8 cellular contexts compared by ENCODE assay signal in the genomic region with DNA sequence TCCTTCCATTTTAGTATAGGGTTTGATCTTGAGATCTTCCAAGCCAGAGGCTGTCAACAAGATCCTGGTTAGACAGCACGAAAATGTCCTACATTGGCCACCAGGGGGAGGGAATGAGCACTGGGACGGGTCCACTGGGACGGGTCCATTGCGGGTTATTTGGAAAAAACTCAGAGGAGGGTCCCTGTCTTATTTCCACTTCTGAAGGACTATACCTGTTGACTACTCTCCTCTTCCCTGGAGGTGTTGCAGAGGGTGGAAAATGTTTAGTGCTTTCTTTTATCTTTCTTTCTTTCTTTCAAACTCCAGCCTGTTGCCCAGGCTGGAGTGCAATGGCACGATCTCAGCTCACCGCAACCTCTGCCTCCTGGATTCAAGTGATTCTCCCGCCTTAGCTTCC. TPM values are rescaled to one million over a fixed set of nuclear protein-coding genes. Genes with fewer than 3 reads are reported as not detected.
DNase-seq lines count a peak whose midpoint lies in the region; ATAC-seq, FAIRE-seq and TF ChIP-seq lines count a peak whose summit lies in the region.

No MANE protein-coding gene starts in this region.

- peak; percentile 63 for ATAC-seq in K562
- no peak for ATAC-seq in GM19023 (IDR thresholded peaks at IDR 0.05; ENCODE audit: unreplicated experiment)
- no peak for ATAC-seq in GM18502 (IDR thresholded peaks at IDR 0.05; ENCODE audit: poor library complexity, unreplicated experiment)

- POLR2A ChIA-PET in K562 (lab: Yijun Ruan, JAX) = interaction anchor here (1.3 to 1.5 kb wide), 2 partner anchors 37 to 64 kb away, joined by 3 to 4 read pairs; no protein-coding TSS in a partner anchor

- H3K9me3 ChIP-seq in K562 (replicated peaks; ENCODE audit: control insufficient read depth, insufficient read depth, low read depth, low read length) (no peaks in the 10 kb centered on the region), kidney (ENCODE audit: control insufficient read depth in 1 of 2, low read length in 2 of 2) (no peaks in the 10 kb centered on the region)

- H3K9ac ChIP-seq in K562 (ENCODE audit: insufficient read depth in 1 of 2, low read depth in 2 of 2, low read length in 2 of 2) (no peak overlapping the region), kidney (ENCODE audit: low read length in 2 of 2) (no peak overlapping the region)

- in situ Hi-C loops in K562 (cut with MboI) = loop anchor here (10.0 kb wide), 1 partner anchor 220 kb away; no protein-coding TSS in a partner anchor

- TF ChIP-seq RAD21 in K562 (CRISPR knock-in tag; conservative IDR thresholded peaks at IDR 0.05 in 1 of 2, IDR thresholded peaks at IDR 0.05 in 1 of 2) = peak; percentile 67 to 76

- H3K4me3 ChIP-seq in K562 = no peak overlapping the region
- H3K4me3 ChIP-seq in kidney (ENCODE audit: low read length in 2 of 2) = no peak overlapping the region

- WGBS in K562 (ENCODE audit: insufficient coverage, low coverage, missing lambda C conversion rate) = 10% methylated on average over 7 of the region's 7 CpGs

- no peak for TF ChIP-seq EP300 in K562 (IDR thresholded peaks at IDR 0.05; ENCODE audit: low read length)

- H3K79me2 ChIP-seq in K562 (ENCODE audit: control insufficient read depth, insufficient read depth, low read length) = no peaks in the 10 kb centered on the region

- no peak for TF ChIP-seq POLR2A in K562 (conservative IDR thresholded peaks at IDR 0.05)

- FAIRE-seq in K562 (lab: Jason Lieb, UNC) = peak; percentile 97
- FAIRE-seq in kidney (lab: Jason Lieb, UNC) = no peak

- H4K20me1 ChIP-seq in K562 (replicated peaks; ENCODE audit: control insufficient read depth, insufficient read depth, low read length) = no peaks in the 10 kb centered on the region; the same call in 1 of the 2 replicates

- H3K4me1 ChIP-seq in K562 (replicated peaks in 1 of 2; ENCODE audit: control insufficient read depth in 2 of 2, insufficient read depth in 2 of 2, low read length in 2 of 2) (peaks cover 0 to 11% of the 10 kb centered on the region in 2 experiments; a peak in 3 of 5 replicates), kidney (ENCODE audit: control insufficient read depth in 1 of 2, insufficient read depth in 1 of 2, low read depth in 1 of 2, low read length in 2 of 2) (peaks cover 0 to 9% of the 10 kb centered on the region in 2 donors)

- peak; percentile 81 to 89 (median 83) for TF ChIP-seq CTCF in K562 (IDR thresholded peaks at IDR 0.05 in 2 of 3, conservative IDR thresholded peaks at IDR 0.05 in 1 of 3; ENCODE audit: insufficient read depth in 2 of 3, low read depth in 1 of 3, low read length in 3 of 3)
- peak; percentile 69 for TF ChIP-seq CTCF in kidney (IDR thresholded peaks at IDR 0.05; ENCODE audit: borderline replicate concordance, extremely low read depth, insufficient read depth)

- H3K4me2 ChIP-seq in K562 (ENCODE audit: insufficient read depth, low read length) = no peak overlapping the region

- H3K27ac ChIP-seq in K562 (ENCODE audit: extremely low read depth, low read depth, low read length) (no peak overlapping the region), kidney (ENCODE audit: low read depth in 2 of 2, low read length in 2 of 2) (no peak overlapping the region)

- H3K9me1 ChIP-seq in K562 (ENCODE audit: control insufficient read depth, insufficient read depth, low read length) = no peaks in the 10 kb centered on the region

- no peak overlapping the region for H2AFZ ChIP-seq in K562 (ENCODE audit: low read depth, low read length)

- DNase-seq in COLO829 (ENCODE audit: low spot score) (peak; percentile 85), HPDE6-E6E7 (ENCODE audit: extremely low spot score) (peak; percentile 64), SW480 (ENCODE audit: low spot score) (peak; percentile 43), K562 (ENCODE audit: extremely low read depth in 1 of 4, low spot score in 3 of 4) (peak; percentile 71 to 80 (median 75)), kidney (no peak)
- peak in 2 of 3 donors; percentile 21 to 22 for DNase-seq in stimulated activated CD4-positive, alpha-beta T cell treated with anti-CD3 and anti-CD28 coated beads, TNF-alpha, amount 100 ng/mL, for 1 hour (ENCODE audit: low read depth in 3 of 3, low spot score in 1 of 3)

- H3K27me3 ChIP-seq in K562 (ENCODE audit: control insufficient read depth in 2 of 2, insufficient read depth in 2 of 2, low read length in 2 of 2) = peaks cover 14 to 47% of the 10 kb centered on the region in 2 experiments

- CTCF ChIA-PET in K562 (lab: Yijun Ruan, JAX; ENCODE audit: low intra/inter-chr PET ratio) = interaction anchor here (0.8 to 4.5 kb wide), 3 partner anchors 62 to 217 kb away, joined by 3 to 43 read pairs (median 13); no protein-coding TSS in a partner anchor

- no TSS peak for BruUV-seq in K562 (replicated peaks; lab: Mats Ljungman, UMichigan)

- no peaks in the 10 kb centered on the region for H3K36me3 ChIP-seq in K562 (ENCODE audit: control insufficient read depth, insufficient read depth, low read length)
- H3K36me3 ChIP-seq in kidney (ENCODE audit: control insufficient read depth in 1 of 2, insufficient read depth in 2 of 2, low read length in 2 of 2) = no peaks in the 10 kb centered on the region

- intact Hi-C loops in K562 (cut with micrococcal nuclease) (loop anchor here (1.0 kb wide), 1 partner anchor 65 kb away; no protein-coding TSS in a partner anchor), kidney (cut with DNase I) (no loop called here)

TF ChIP-seq in K562, 482 proteins besides CTCF, POLR2A, EP300 and RAD21 (continues in another document):
- TF ChIP-seq NR4A1 (CRISPR knock-in tag; IDR thresholded peaks at IDR 0.05) (no peak), NR4A1 (tag; IDR thresholded peaks at IDR 0.05) (no peak), ZSCAN29 (IDR thresholded peaks at IDR 0.05) (peak; percentile 91), ATF7 (IDR thresholded peaks at IDR 0.05) (peak; percentile 37; the same call in 1 of the 2 replicates), MEIS2 (IDR thresholded peaks at IDR 0.05; ENCODE audit: partially characterized antibody) (peak; percentile 9), CREM (IDR thresholded peaks at IDR 0.05; ENCODE audit: low read depth) (0 out of 2 replicates have a peak, but pooled peaks have one; percentile 5), SMC3 (conservative IDR thresholded peaks at IDR 0.05; ENCODE audit: insufficient read depth, low read depth, low read length) (peak; percentile 74), SAFB2 (IDR thresholded peaks at IDR 0.05; ENCODE audit: borderline replicate concordance, low read depth, low read length, severe bottlenecking) (no peak), DEAF1 (CRISPR knock-in tag; IDR thresholded peaks at IDR 0.05) (peak; percentile 54), NFRKB (IDR thresholded peaks at IDR 0.05; ENCODE audit: low read depth) (no peak)

RNA-seq across cellular contexts. Expression of gene TTLL6, which starts 2.5 kb away (rescaled TPM):
- total RNA-seq in K562 (2011; cell fraction: chromatin; rRNA removed; ENCODE audit: low replicate concordance) = not detected in 2 replicates
- not detected in 2 replicates for total RNA-seq in K562 (2011; cell fraction: nucleolus; rRNA removed)
- total RNA-seq in K562 (2011; cell fraction: nucleoplasm; rRNA removed) = not detected in 2 replicates
- total RNA-seq in K562 (2014; rRNA removed) = 0.05 TPM in 1 of 2 replicates, not detected in the other
- not detected in 2 replicates for total RNA-seq in K562 (2014; rRNA removed; fragmentation: Illumina TruSeq; extraction: Trizol)
- total RNA-seq in K562 (2015; rRNA removed; fragmentation: Illumina TruSeq; extraction: Trizol) = not detected in 2 replicates
- not detected in 2 replicates for total RNA-seq in K562 (2021)
- not detected in 2 replicates for polyA plus RNA-seq in K562 (2011; rRNA removed)
- not detected in 2 replicates for polyA plus RNA-seq in K562 (2011; cell fraction: cytosol; rRNA removed)
- not detected in 2 replicates for polyA plus RNA-seq in K562 (2011; cell fraction: nucleus; rRNA removed)
- not detected in 2 replicates for polyA plus RNA-seq in K562 (2012)
- not detected in 2 replicates for polyA plus RNA-seq in K562 (2014; fragmentation: Illumina TruSeq; extraction: Trizol)
- polyA plus RNA-seq in K562 (2014; fragmentation: Nextera tagmentation; extraction: Ambion mirVana) = not detected
- polyA plus RNA-seq in K562 (2014; rRNA removed) = not detected in 2 replicates
- polyA minus RNA-seq in K562 (2011; rRNA and poly(A)+ RNA removed) = not detected in 2 replicates
- not detected in 2 replicates for polyA minus RNA-seq in K562 (2011; cell fraction: cytosol; rRNA and poly(A)+ RNA removed)
- not detected in 2 replicates for polyA minus RNA-seq in K562 (2011; cell fraction: nucleus; rRNA and poly(A)+ RNA removed)
- 2.3 TPM for total RNA-seq in kidney
- 4.2 TPM for polyA plus RNA-seq in kidney (ENCODE audit: insufficient read depth, low read depth, low replicate concordance)

RNA-seq across cellular contexts. Expression of gene CALCOCO2, which starts 16.3 kb away (rescaled TPM):
- 99.5 and 212 TPM in 2 replicates for total RNA-seq in K562 (2011; cell fraction: chromatin; rRNA removed; ENCODE audit: low replicate concordance)
- 64.4 and 72.4 TPM in 2 replicates for total RNA-seq in K562 (2011; cell fraction: nucleolus; rRNA removed)
- total RNA-seq in K562 (2011; cell fraction: nucleoplasm; rRNA removed) = 126 and 140 TPM in 2 replicates
- 24.1 and 24.8 TPM in 2 replicates for total RNA-seq in K562 (2014; rRNA removed)
- total RNA-seq in K562 (2014; rRNA removed; fragmentation: Illumina TruSeq; extraction: Trizol) = 71.1 and 87.2 TPM in 2 replicates
- total RNA-seq in K562 (2015; rRNA removed; fragmentation: Illumina TruSeq; extraction: Trizol) = 38.4 and 39.8 TPM in 2 replicates
- 67.5 and 69.4 TPM in 2 replicates for total RNA-seq in K562 (2021)
- 87.3 and 117 TPM in 2 replicates for polyA plus RNA-seq in K562 (2011; rRNA removed)
- polyA plus RNA-seq in K562 (2011; cell fraction: cytosol; rRNA removed) = 28.1 and 43.7 TPM in 2 replicates
- polyA plus RNA-seq in K562 (2011; cell fraction: nucleus; rRNA removed) = 90.8 and 154 TPM in 2 replicates
- 61.5 and 168 TPM in 2 replicates for polyA plus RNA-seq in K562 (2012)
- 74.7 and 79.9 TPM in 2 replicates for polyA plus RNA-seq in K562 (2014; fragmentation: Illumina TruSeq; extraction: Trizol)
- 10 to 100 TPM; 34.6 to 85.9 TPM for polyA plus RNA-seq in K562 (2014; fragmentation: Nextera tagmentation; extraction: Ambion mirVana)
- 52.9 and 63.2 TPM in 2 replicates for polyA plus RNA-seq in K562 (2014; rRNA removed)
- polyA minus RNA-seq in K562 (2011; rRNA and poly(A)+ RNA removed) = 160 and 191 TPM in 2 replicates
- polyA minus RNA-seq in K562 (2011; cell fraction: cytosol; rRNA and poly(A)+ RNA removed) = 37.6 and 58.6 TPM in 2 replicates
- polyA minus RNA-seq in K562 (2011; cell fraction: nucleus; rRNA and poly(A)+ RNA removed) = 24.8 and 62.5 TPM in 2 replicates
- total RNA-seq in kidney = 157 TPM
- polyA plus RNA-seq in kidney (ENCODE audit: insufficient read depth, low read depth, low replicate concordance) = 63.6 TPM
